ENCODE assay signal across 30 cellular contexts in the genomic region with DNA sequence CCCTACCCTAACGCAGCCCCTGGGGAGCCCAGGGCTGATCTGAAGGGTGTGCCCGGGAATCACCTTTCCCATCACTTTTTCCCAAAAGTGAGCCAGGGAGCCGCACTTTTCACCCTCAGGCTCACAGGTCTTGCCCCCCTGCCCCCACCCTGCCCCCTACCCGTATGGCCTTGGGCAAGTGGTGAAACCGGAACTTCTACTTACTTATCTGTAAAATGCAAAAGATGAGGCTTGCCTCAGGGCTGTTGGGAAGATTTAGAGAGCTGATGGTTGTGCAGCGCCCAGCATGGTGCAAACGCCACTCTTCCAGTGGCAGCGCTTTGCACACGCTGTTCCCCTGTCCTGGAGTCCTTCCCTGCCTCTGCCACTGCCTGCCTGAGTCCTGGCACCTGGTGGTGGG. TPM values are rescaled to one million over a fixed set of nuclear protein-coding genes. Genes with fewer than 3 reads are reported as not detected.
A peak's percentile ranks its signal among the peaks of the same experiment; 100 is the strongest.
DNase-seq lines count a peak whose midpoint lies in the region; ATAC-seq, FAIRE-seq and TF ChIP-seq lines count a peak whose summit lies in the region.
"Had no signal": no experiment of that assay in that cellular context is flagged by ENCODE, and none has a peak within 500 bp of the region (broad histone marks: within the 10 kb centered on the region; RNA-seq: fewer than 3 reads in every experiment).

No MANE protein-coding gene starts in this region.

- DNase-seq in GM12891 (ENCODE audit: insufficient read length, low spot score) = no peak
- DNase-seq in NB4 (ENCODE audit: low read depth) = peak; percentile 72
- no peak for DNase-seq in neuronal stem cell (ENCODE audit: low spot score)
- no peak for DNase-seq in UCSD-AML1 (lab: John Stamatoyannopoulos, UW; ENCODE audit: unreplicated experiment)
- DNase-seq in CD14-positive monocyte (ENCODE audit: low spot score) = no peak
- DNase-seq: activated CD4-positive, alpha-beta T cell treated with anti-CD3 and anti-CD28 coated beads, Interleukin-2, amount 50 U/mL, for 1 hour; activated effector memory CD4-positive, alpha-beta T cell treated with anti-CD3 and anti-CD28 coated beads, Interleukin-2, amount 50 U/mL, for 16 hours; activated naive CD8-positive, alpha-beta T cell treated with anti-CD3 and anti-CD28 coated beads for 36 hours; activated T-cell treated with anti-CD3 and anti-CD28 coated beads, Interleukin-2, amount 50 U/mL, for 24 hours; gastrocnemius medialis; left cardiac atrium; NCI-H1436; NCI-H2081 treated with DMSO at 0.1 percent for 48 hours; NCI-H774; ovary; SHP77; stimulated activated naive B cell treated with anti-CD40 and anti-IgM and Interleukin-4, amounts not matched to agents 10 μg/mL and 1 μg/mL and 100 μg/mL, for 72 hours; upper lobe of right lung had no signal

- H2BK5ac ChIP-seq in neuronal stem cell (ENCODE audit: low read length) = no peak overlapping the region

- TF ChIP-seq POLR2A in GM12891 (IDR thresholded peaks at IDR 0.05; ENCODE audit: low read depth, low read length) (no peak), NB4 (IDR thresholded peaks at IDR 0.05; ENCODE audit: extremely low read depth, insufficient read length) (no peak), Raji (IDR thresholded peaks at IDR 0.05; ENCODE audit: insufficient read depth, low read depth, low read length) (0 out of 2 replicates have a peak, but pooled peaks have one; percentile 14)

- no peak overlapping the region for H3K27ac Mint-ChIP-seq in CD14-positive monocyte
- H3K27ac Mint-ChIP-seq: activated naive CD8-positive, alpha-beta T cell treated with anti-CD3 and anti-CD28 coated beads for 36 hours; activated T-cell treated with anti-CD3 and anti-CD28 coated beads, Interleukin-2, amount 50 U/mL, for 24 hours; nephron; stimulated activated naive B cell treated with anti-CD40 and anti-IgM and Interleukin-4, amounts not matched to agents 10 μg/mL and 1 μg/mL and 100 μg/mL, for 72 hours; WTC11 had no signal

- H2BK120ac ChIP-seq in neuronal stem cell (ENCODE audit: low read depth, low read length) = no peak overlapping the region

- no peak overlapping the region for H3K4me3 ChIP-seq in NB4 (ENCODE audit: low read depth, low read length)
- H3K4me3 ChIP-seq in neuronal stem cell (ENCODE audit: low read length in 2 of 2) = peak overlapping the region in 1 of 2 donors; percentile 52
- H3K4me3 ChIP-seq: ascending aorta, cardiac muscle cell, gastrocnemius medialis, K562, lung, ovary, skin epidermis, upper lobe of right lung had no signal

- H3K79me1 ChIP-seq in neuronal stem cell (ENCODE audit: low read depth, low read length) = peaks cover 1% of the 10 kb centered on the region

- no peak for TF ChIP-seq CTCF in NB4 (IDR thresholded peaks at IDR 0.05; ENCODE audit: low read depth, low read length)
- TF ChIP-seq CTCF in CD14-positive monocyte (IDR thresholded peaks at IDR 0.05) = no peak

- peaks cover 0 to 5% of the 10 kb centered on the region in 2 donors for H3K9me3 ChIP-seq in neuronal stem cell (replicated peaks in 1 of 2; ENCODE audit: control insufficient read depth in 2 of 2, insufficient read depth in 1 of 2, low read depth in 1 of 2, low read length in 2 of 2)
- H3K9me3 ChIP-seq: ascending aorta, gastrocnemius medialis, ovary, upper lobe of right lung had no signal

- H3K23ac ChIP-seq in neuronal stem cell (ENCODE audit: low read depth, low read length, poor library complexity) = no peak overlapping the region

- H3K4me2 ChIP-seq in neuronal stem cell (ENCODE audit: insufficient read depth, low read length, poor library complexity, severe bottlenecking) = no peak overlapping the region

- H3K27me3 ChIP-seq in neuronal stem cell (ENCODE audit: control insufficient read depth in 3 of 3, insufficient read depth in 3 of 3, low read depth in 1 of 3, low read length in 3 of 3) = peaks cover 0 to 33% (median 0%) of the 10 kb centered on the region in 3 experiments
- H3K27me3 ChIP-seq: ascending aorta, gastrocnemius medialis, ovary, upper lobe of right lung had no signal

- H2AFZ ChIP-seq in neuronal stem cell (ENCODE audit: low read length) = no peak overlapping the region

- no peak overlapping the region for H3K4me3 Mint-ChIP-seq in CD14-positive monocyte
- H3K4me3 Mint-ChIP-seq: activated naive CD8-positive, alpha-beta T cell treated with anti-CD3 and anti-CD28 coated beads for 36 hours; activated T-cell treated with anti-CD3 and anti-CD28 coated beads, Interleukin-2, amount 50 U/mL, for 24 hours; nephron; stimulated activated naive B cell treated with anti-CD40 and anti-IgM and Interleukin-4, amounts not matched to agents 10 μg/mL and 1 μg/mL and 100 μg/mL, for 72 hours; WTC11 had no signal

- no peak overlapping the region for H3K14ac ChIP-seq in neuronal stem cell (ENCODE audit: low read length)

- H2AK5ac ChIP-seq in neuronal stem cell (ENCODE audit: low read depth, low read length) = no peak overlapping the region

- no peak overlapping the region for H3K18ac ChIP-seq in neuronal stem cell (ENCODE audit: low read length)

- no peak overlapping the region for H4K8ac ChIP-seq in neuronal stem cell (ENCODE audit: low read depth, low read length)

- H2BK12ac ChIP-seq in neuronal stem cell (ENCODE audit: low read length) = peak overlapping the region; percentile 41

- H3K4ac ChIP-seq in neuronal stem cell (ENCODE audit: low read length) = no peak overlapping the region

- peaks cover 0 to 5% of the 10 kb centered on the region in 2 donors for H3K4me1 ChIP-seq in neuronal stem cell (ENCODE audit: control insufficient read depth in 2 of 2, insufficient read depth in 1 of 2, low read depth in 1 of 2, low read length in 2 of 2)
- H3K4me1 ChIP-seq: gastrocnemius medialis, upper lobe of right lung had no signal

- no peak overlapping the region for H3K27ac ChIP-seq in neuronal stem cell (replicated peaks; ENCODE audit: low read length)
- H3K27ac ChIP-seq: ascending aorta, cardiac muscle cell, gastrocnemius medialis, ovary, upper lobe of right lung had no signal

- H4K91ac ChIP-seq in neuronal stem cell (ENCODE audit: low read depth, low read length, poor library complexity) = no peak overlapping the region

- ATAC-seq in GM18858 (IDR thresholded peaks at IDR 0.05; ENCODE audit: unreplicated experiment) = no peak
- ATAC-seq: gastrocnemius medialis; left cardiac atrium; stimulated activated naive B cell treated with anti-CD40 and anti-IgM and Interleukin-4, amounts not matched to agents 10 μg/mL and 1 μg/mL and 100 μg/mL, for 72 hours; upper lobe of right lung had no signal

- no peak overlapping the region for H3K9ac ChIP-seq in neuronal stem cell (ENCODE audit: low read depth, low read length, poor library complexity)

- FAIRE-seq in GM12891 (lab: Jason Lieb, UNC) = peak; percentile 80
- FAIRE-seq: colon, endothelial cell of umbilical vein, HTR-8/SVneo, K562 had no signal

- peaks cover 37 to 65% (median 55%) of the 10 kb centered on the region in 3 donors for H3K27me3 Mint-ChIP-seq in CD14-positive monocyte (ENCODE audit: low read depth in 3 of 3)

- H3K36me3 ChIP-seq in neuronal stem cell (replicated peaks in 1 of 2; ENCODE audit: control insufficient read depth in 2 of 2, insufficient read depth in 2 of 2, low read length in 2 of 2) = no peaks in the 10 kb centered on the region
- H3K36me3 ChIP-seq: ascending aorta, cardiac muscle cell, gastrocnemius medialis, ovary, upper lobe of right lung had no signal

- H3K4me1 Mint-ChIP-seq in CD14-positive monocyte = peaks cover 22% of the 10 kb centered on the region
- H3K4me1 Mint-ChIP-seq: activated naive CD8-positive, alpha-beta T cell treated with anti-CD3 and anti-CD28 coated beads for 36 hours had no signal

- no peak overlapping the region for H2BK15ac ChIP-seq in neuronal stem cell (ENCODE audit: low read length)

- H3K9me3 Mint-ChIP-seq in CD14-positive monocyte = no peaks in the 10 kb centered on the region
- H3K9me3 Mint-ChIP-seq: activated naive CD8-positive, alpha-beta T cell treated with anti-CD3 and anti-CD28 coated beads for 36 hours; activated T-cell treated with anti-CD3 and anti-CD28 coated beads, Interleukin-2, amount 50 U/mL, for 24 hours; nephron; stimulated activated naive B cell treated with anti-CD40 and anti-IgM and Interleukin-4, amounts not matched to agents 10 μg/mL and 1 μg/mL and 100 μg/mL, for 72 hours; WTC11 had no signal

- H3K36me3 Mint-ChIP-seq in CD14-positive monocyte = no peaks in the 10 kb centered on the region
- H3K36me3 Mint-ChIP-seq: activated naive CD8-positive, alpha-beta T cell treated with anti-CD3 and anti-CD28 coated beads for 36 hours; stimulated activated naive B cell treated with anti-CD40 and anti-IgM and Interleukin-4, amounts not matched to agents 10 μg/mL and 1 μg/mL and 100 μg/mL, for 72 hours; WTC11 had no signal

- intact Hi-C loops in CD14-positive monocyte (cut with micrococcal nuclease) = no loop called here

- no CpG with 5 or more reads among the region's 9 CpGs for WGBS in neuronal stem cell (ENCODE audit: extremely low coverage in 2 of 2, insufficient read length in 2 of 2, insufficient replicate concordance in 1 of 2), 2 donors

TF ChIP-seq in GM12891, 5 proteins besides CTCF, POLR2A, EP300 and RAD21:
- no peak for TF ChIP-seq PAX5 (IDR thresholded peaks at IDR 0.05; ENCODE audit: insufficient read depth, low read length, severe bottlenecking)
- no peak for TF ChIP-seq POLR2AphosphoS5 (IDR thresholded peaks at IDR 0.05; ENCODE audit: low read depth, low read length)
- TF ChIP-seq SPI1 (IDR thresholded peaks at IDR 0.05; ENCODE audit: low read depth, low read length) = no peak
TF ChIP-seq in GM12891: peak in this region for 0.

RNA-seq across cellular contexts. Expression of a gene that starts 8.0 kb away (rescaled TPM):
- polyA plus RNA-seq in GM12891 (2012; ENCODE audit: low read depth, missing spikeins) = 0.46 TPM
- 0.33 TPM for polyA plus RNA-seq in neuronal stem cell (2013, experiment 1 of 2)
- polyA plus RNA-seq in neuronal stem cell (2013, experiment 2 of 2) = 0.33 TPM
- not detected for polyA plus RNA-seq in CD14-positive monocyte
- polyA plus RNA-seq: cardiac muscle cell, endothelial cell of umbilical vein had no signal

RNA-seq across cellular contexts. Expression of a gene that starts 25.7 kb away (rescaled TPM):
- polyA plus RNA-seq in GM12891 (2012; ENCODE audit: low read depth, missing spikeins) = 0.18 TPM
- polyA plus RNA-seq in neuronal stem cell (2013, experiment 1 of 2) = 6.5 TPM
- polyA plus RNA-seq in neuronal stem cell (2013, experiment 2 of 2) = 6.2 TPM
- polyA plus RNA-seq in CD14-positive monocyte = not detected
- polyA plus RNA-seq: K562 had no signal

RNA-seq across cellular contexts. Expression of a gene that starts 55.9 kb away (rescaled TPM):
- polyA plus RNA-seq in GM12891 (2012; ENCODE audit: low read depth, missing spikeins) = not detected
- not detected for polyA plus RNA-seq in neuronal stem cell (2013, experiment 1 of 2)
- polyA plus RNA-seq in neuronal stem cell (2013, experiment 2 of 2) = not detected
- polyA plus RNA-seq in CD14-positive monocyte = not detected
- polyA plus RNA-seq: cardiac muscle cell, endothelial cell of umbilical vein, K562, lung, ovary had no signal
